ENCODE assay signal across 8 cellular contexts in the genomic region with DNA sequence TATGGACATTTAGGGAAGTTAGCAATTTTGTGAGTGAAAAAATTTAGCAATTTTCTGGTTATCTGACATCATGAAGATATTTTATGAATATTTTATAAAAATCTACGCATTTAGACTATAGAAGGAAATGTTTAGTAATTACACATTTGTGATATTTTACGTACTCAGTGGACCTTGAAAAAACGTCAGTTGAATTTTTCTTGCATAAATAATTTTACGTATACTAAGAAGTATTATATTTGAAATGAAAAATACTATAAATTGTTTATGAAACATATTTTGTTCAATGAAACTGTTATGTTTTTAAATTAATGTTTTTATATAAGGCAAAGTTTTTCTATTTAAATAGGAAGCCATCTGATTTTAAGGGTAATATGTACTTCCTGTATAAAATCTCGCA.
"Had no signal": no experiment of that assay in that cellular context is flagged by ENCODE, and none has a peak within 500 bp of the region (broad histone marks: within the 10 kb centered on the region; RNA-seq: fewer than 3 reads in every experiment).

No MANE protein-coding gene starts in this region.

- H3K4me3 ChIP-seq: GM23248 had no signal

- FAIRE-seq: H1, H54, HTR-8/SVneo had no signal

- H3K27ac ChIP-seq: GM23248 had no signal

- H3K9ac ChIP-seq: GM23248 had no signal

- DNase-seq: GM23248, H9, HCEC 1CT, IMR-90, KBM-7 had no signal

- H2AFZ ChIP-seq: GM23248 had no signal
